8 cellular contexts compared by ENCODE assay signal in genomic region chr5:154189819-154190651, GRCh38. TPM values are rescaled to one million over a fixed set of nuclear protein-coding genes. Genes with fewer than 3 reads are reported as not detected.
DNase-seq lines count a peak whose midpoint lies in the region; ATAC-seq and TF ChIP-seq lines count a peak whose summit lies in the region.

No MANE protein-coding gene starts in this region.

- H3K27me3 ChIP-seq in ectodermal cell (ENCODE audit: control insufficient read depth, insufficient read depth, low read length, poor library complexity, severe bottlenecking) (peaks cover 33% of the 10 kb centered on the region), lung (ENCODE audit: control insufficient read depth, insufficient read depth) (no peaks in the 10 kb centered on the region)

- DNase-seq in AML-193 (lab: John Stamatoyannopoulos, UW) (peak; percentile 50 to 68), NCI-H460 (ENCODE audit: extremely low read depth, low read depth) (peak; percentile 79), lung (ENCODE audit: low spot score) (peak; percentile 88)
- peak; percentile 78 to 79 for DNase-seq in activated CD4-positive, alpha-beta T cell treated with anti-CD3 and anti-CD28 coated beads, Interleukin-2, amount 50 U/mL, for 48 hours
- DNase-seq in stimulated activated CD4-positive, alpha-beta T cell treated with anti-CD3 and anti-CD28 coated beads, TNF-alpha, amount 100 ng/mL, for 1 hour (ENCODE audit: low read depth in 3 of 3, low spot score in 1 of 3) = peak; percentile 57 to 64 (median 61)

- H3K9me3 ChIP-seq in ectodermal cell (ENCODE audit: control insufficient read depth, low read length) (no peaks in the 10 kb centered on the region), lung (ENCODE audit: control insufficient read depth in 2 of 2, insufficient read depth in 1 of 2, low read length in 1 of 2) (no peaks in the 10 kb centered on the region)

- WGBS in ectodermal cell, 2 experiments = 1% methylated on average over 80 of the region's 80 CpGs
- 0% methylated on average over 69 to 80 of the region's 80 CpGs for WGBS in lung, 2 donors

- peaks cover 36% of the 10 kb centered on the region for H3K4me1 ChIP-seq in ectodermal cell (ENCODE audit: control insufficient read depth, insufficient read depth, low read length)
- peaks cover 0 to 10% of the 10 kb centered on the region in 2 donors for H3K4me1 ChIP-seq in lung (ENCODE audit: control insufficient read depth in 2 of 2, insufficient read depth in 2 of 2, low read length in 2 of 2)

- H3K4me3 ChIP-seq in ectodermal cell (ENCODE audit: insufficient read depth, low read depth, low read length) (peak overlapping the region; percentile 69), lung (peak overlapping the region; percentile 65)

- ATAC-seq in GM18868 (IDR thresholded peaks at IDR 0.05; ENCODE audit: unreplicated experiment) = peak; percentile 78
- ATAC-seq in HG03095 (IDR thresholded peaks at IDR 0.05; ENCODE audit: unreplicated experiment) = peak; percentile 67
- ATAC-seq in lung (ENCODE audit: insufficient read depth, low FRiP score) = peak; percentile 90

- H3K27ac ChIP-seq in ectodermal cell (ENCODE audit: insufficient read depth, low read depth, low read length, poor library complexity, severe bottlenecking) = peak overlapping the region; percentile 46
- peak overlapping the region; percentile 81 to 82 for H3K27ac ChIP-seq in lung (ENCODE audit: low read depth in 1 of 2, low read length in 1 of 2)

- TF ChIP-seq CTCF in lung (IDR thresholded peaks at IDR 0.05; ENCODE audit: control extremely low read depth, extremely low read depth) = no peak

- H3K36me3 ChIP-seq in ectodermal cell (ENCODE audit: control insufficient read depth, insufficient read depth, low read length) (no peaks in the 10 kb centered on the region), lung (ENCODE audit: control insufficient read depth in 2 of 2, insufficient read depth in 2 of 2, low read length in 2 of 2) (peaks cover 0 to 1% of the 10 kb centered on the region in 2 donors)

RNA-seq across cellular contexts. Expression of gene GALNT10, which starts 0.5 kb away (rescaled TPM):
- 21.7 TPM in 2 replicates for total RNA-seq in NCI-H460 (2014; rRNA removed; shearing (Covaris generic))
- 19.6 and 34.8 TPM in 2 replicates for polyA plus RNA-seq in NCI-H460 (2014; cell fraction: nucleus; rRNA removed)
- polyA plus RNA-seq in ectodermal cell (2013, experiment 1 of 4) = 63.6 TPM
- 72.6 TPM for polyA plus RNA-seq in ectodermal cell (2013, experiment 2 of 4)
- polyA plus RNA-seq in ectodermal cell (2013, experiment 3 of 4) = 42.2 TPM
- polyA plus RNA-seq in ectodermal cell (2013, experiment 4 of 4) = 49.0 TPM
- total RNA-seq in lung = 10 to 100 TPM in 1 of 2 donors, 1 to 10 TPM in 1; 9.0 to 70.2 TPM
- 10 to 100 TPM; 14.9 to 29.1 TPM for polyA plus RNA-seq in lung

Comparison
In these comparisons a context has a peak if more than half of its experiments do, and no peak if none do; other contexts are left out.
1. Peak in every context shown above with its lines: DNase-seq, ATAC-seq, H3K4me3 ChIP-seq and H3K27ac ChIP-seq.